Comparison of ENCODE assay signal across 31 cellular contexts in the genomic region with DNA sequence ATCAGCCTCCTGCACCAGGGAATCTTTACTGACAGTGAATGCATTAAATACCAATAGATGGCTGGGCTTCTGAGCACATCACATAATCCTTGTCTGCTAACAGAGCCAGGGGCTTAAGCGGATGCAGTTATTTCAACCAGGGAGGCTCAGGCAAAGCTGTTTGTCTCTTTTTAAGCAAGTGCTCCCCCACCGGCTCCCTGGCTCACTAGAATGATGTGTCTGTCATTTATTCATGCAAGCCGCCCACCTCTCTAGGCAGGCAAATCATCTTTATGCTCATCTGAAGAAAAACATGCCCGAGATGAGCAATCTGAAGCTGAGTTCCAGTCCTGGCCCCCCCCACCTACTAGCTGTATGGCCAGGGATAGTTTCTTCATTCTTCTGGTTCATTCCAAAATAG.
"Had no signal": no experiment of that assay in that cellular context is flagged by ENCODE, and none has a peak within 500 bp of the region (broad histone marks: within the 10 kb centered on the region; RNA-seq: fewer than 3 reads in every experiment).

No MANE protein-coding gene starts in this region.

- H3K27ac ChIP-seq: colonic mucosa, dorsolateral prefrontal cortex, gastrocnemius medialis, hepatocyte, pancreas, prostate gland, sigmoid colon, upper lobe of left lung, vagina, VCaP had no signal

- H3K27ac Mint-ChIP-seq: activated CD4-positive, alpha-beta memory T cell treated with anti-CD3 and anti-CD28 coated beads for 36 hours; activated naive CD4-positive, alpha-beta T cell treated with anti-CD3 and anti-CD28 coated beads, Interleukin-2, amount 50 U/mL, for 24 hours; activated naive CD8-positive, alpha-beta T cell treated with anti-CD3 and anti-CD28 coated beads, Interleukin-2, amount 50 U/mL, for 24 hours; activated T-helper 2 cell treated with anti-CD3 and anti-CD28 coated beads, Interferon-gamma antibody, Interleukin-2, Interleukin-4, amounts not matched to agents 10 μg/mL and 5 μg/mL and 100 μg/mL, durations not matched to agents 14 hours and 24 hours and 36 hours; natural killer cell treated with Interleukin-12 subunit alpha and Interleukin-12 subunit beta and Interleukin-15 and Interleukin-18, amount 100 ng/mL, for 72 hours; stimulated activated memory B cell treated with anti-CD40 and anti-IgM and Interleukin-4, amounts not matched to agents 10 μg/mL and 1 μg/mL and 100 μg/mL, for 72 hours; stimulated activated naive CD8-positive, alpha-beta T cell treated with anti-CD3 and anti-CD28 coated beads, Interleukin-15, amount 100 ng/mL, for 72 hours had no signal

- H3K27me3 ChIP-seq: colonic mucosa, dorsolateral prefrontal cortex, gastrocnemius medialis, hepatocyte, pancreas, sigmoid colon, upper lobe of left lung, vagina had no signal

- ATAC-seq: activated CD4-positive, CD25-positive, alpha-beta regulatory T cell treated with anti-CD3 and anti-CD28 coated beads, Interleukin-2, amount 50 U/mL, for 24 hours; activated naive CD8-positive, alpha-beta T cell treated with anti-CD3 and anti-CD28 coated beads, Interleukin-2, amount 50 U/mL, for 24 hours; gastrocnemius medialis; left cardiac atrium; left ventricle myocardium superior; mucosa of descending colon; natural killer cell treated with Interleukin-12 subunit alpha and Interleukin-12 subunit beta and Interleukin-15 and Interleukin-18, amount 100 ng/mL, for 72 hours; pancreas; stimulated activated memory B cell treated with anti-CD40 and anti-IgM and Interleukin-4, amounts not matched to agents 10 μg/mL and 1 μg/mL and 100 μg/mL, for 72 hours; stimulated activated naive CD8-positive, alpha-beta T cell treated with anti-CD3 and anti-CD28 coated beads, Interleukin-15, amount 100 ng/mL, for 72 hours had no signal

- H3K4me1 ChIP-seq: colonic mucosa, gastrocnemius medialis, pancreas, prostate gland, sigmoid colon, upper lobe of left lung had no signal

- H3K27me3 Mint-ChIP-seq: activated CD4-positive, alpha-beta memory T cell treated with anti-CD3 and anti-CD28 coated beads for 36 hours; activated naive CD4-positive, alpha-beta T cell treated with anti-CD3 and anti-CD28 coated beads, Interleukin-2, amount 50 U/mL, for 24 hours; natural killer cell treated with Interleukin-12 subunit alpha and Interleukin-12 subunit beta and Interleukin-15 and Interleukin-18, amount 100 ng/mL, for 72 hours had no signal

- DNase-seq: activated CD4-positive, alpha-beta memory T cell treated with anti-CD3 and anti-CD28 coated beads for 36 hours; activated CD4-positive, alpha-beta T cell treated with anti-CD3 and anti-CD28 coated beads for 48 hours; activated naive CD8-positive, alpha-beta T cell treated with anti-CD3 and anti-CD28 coated beads, Interleukin-2, amount 50 U/mL, for 24 hours; activated T-cell treated with anti-CD3 and anti-CD28 coated beads, Interleukin-2, amount 50 U/mL, for 48 hours; cerebellar nuclear complex; colonic mucosa; effector memory CD4-positive, alpha-beta T cell; gastrocnemius medialis; glutamatergic neuron; left cardiac atrium; left ventricle myocardium superior; mucosa of descending colon; pancreas; sigmoid colon; small intestine; stimulated activated CD4-positive, alpha-beta T cell treated with anti-CD3 and anti-CD28 coated beads, Interleukin-1b, Interleukin-23, amount 100 ng/mL, for 48 hours; stimulated activated CD4-positive, alpha-beta T cell treated with anti-CD3 and anti-CD28 coated beads, Interleukin-4, amount 100 ng/mL, for 4 hours; stimulated activated CD8-positive, alpha-beta memory T cell treated with anti-CD3 and anti-CD28 coated beads, Interleukin-4, amount 100 ng/mL, for 48 hours; stimulated activated naive CD8-positive, alpha-beta T cell treated with anti-CD3 and anti-CD28 coated beads, Interleukin-15, amount 100 ng/mL, for 72 hours; substantia nigra; upper lobe of left lung had no signal

- H3K9me3 Mint-ChIP-seq: activated CD4-positive, alpha-beta memory T cell treated with anti-CD3 and anti-CD28 coated beads for 36 hours; activated naive CD4-positive, alpha-beta T cell treated with anti-CD3 and anti-CD28 coated beads, Interleukin-2, amount 50 U/mL, for 24 hours; activated naive CD8-positive, alpha-beta T cell treated with anti-CD3 and anti-CD28 coated beads, Interleukin-2, amount 50 U/mL, for 24 hours; activated T-helper 2 cell treated with anti-CD3 and anti-CD28 coated beads, Interferon-gamma antibody, Interleukin-2, Interleukin-4, amounts not matched to agents 10 μg/mL and 5 μg/mL and 100 μg/mL, durations not matched to agents 14 hours and 24 hours and 36 hours had no signal

- H3K36me3 Mint-ChIP-seq: activated CD4-positive, alpha-beta memory T cell treated with anti-CD3 and anti-CD28 coated beads for 36 hours; activated naive CD4-positive, alpha-beta T cell treated with anti-CD3 and anti-CD28 coated beads, Interleukin-2, amount 50 U/mL, for 24 hours; natural killer cell treated with Interleukin-12 subunit alpha and Interleukin-12 subunit beta and Interleukin-15 and Interleukin-18, amount 100 ng/mL, for 72 hours; stimulated activated memory B cell treated with anti-CD40 and anti-IgM and Interleukin-4, amounts not matched to agents 10 μg/mL and 1 μg/mL and 100 μg/mL, for 72 hours had no signal

- H3K4me3 Mint-ChIP-seq: activated CD4-positive, alpha-beta memory T cell treated with anti-CD3 and anti-CD28 coated beads for 36 hours; activated naive CD4-positive, alpha-beta T cell treated with anti-CD3 and anti-CD28 coated beads, Interleukin-2, amount 50 U/mL, for 24 hours; activated naive CD8-positive, alpha-beta T cell treated with anti-CD3 and anti-CD28 coated beads, Interleukin-2, amount 50 U/mL, for 24 hours; natural killer cell treated with Interleukin-12 subunit alpha and Interleukin-12 subunit beta and Interleukin-15 and Interleukin-18, amount 100 ng/mL, for 72 hours; stimulated activated memory B cell treated with anti-CD40 and anti-IgM and Interleukin-4, amounts not matched to agents 10 μg/mL and 1 μg/mL and 100 μg/mL, for 72 hours; stimulated activated naive CD8-positive, alpha-beta T cell treated with anti-CD3 and anti-CD28 coated beads, Interleukin-15, amount 100 ng/mL, for 72 hours had no signal

- H3K4me1 Mint-ChIP-seq: activated naive CD4-positive, alpha-beta T cell treated with anti-CD3 and anti-CD28 coated beads, Interleukin-2, amount 50 U/mL, for 24 hours; activated naive CD8-positive, alpha-beta T cell treated with anti-CD3 and anti-CD28 coated beads, Interleukin-2, amount 50 U/mL, for 24 hours; stimulated activated memory B cell treated with anti-CD40 and anti-IgM and Interleukin-4, amounts not matched to agents 10 μg/mL and 1 μg/mL and 100 μg/mL, for 72 hours; stimulated activated naive CD8-positive, alpha-beta T cell treated with anti-CD3 and anti-CD28 coated beads, Interleukin-15, amount 100 ng/mL, for 72 hours had no signal
